In genomic region chr9:82147798-82148440, GRCh38 we compare ENCODE assay signal across 19 cellular contexts.
"Had no signal": no experiment of that assay in that cellular context is flagged by ENCODE, and none has a peak within 500 bp of the region (broad histone marks: within the 10 kb centered on the region; RNA-seq: fewer than 3 reads in every experiment).

No MANE protein-coding gene starts in this region.

- ATAC-seq: activated CD8-positive, alpha-beta T cell treated with anti-CD3 and anti-CD28 coated beads for 36 hours; stimulated activated naive B cell treated with anti-CD40 and anti-IgM and Interleukin-4, amounts not matched to agents 10 μg/mL and 1 μg/mL and 100 μg/mL, for 72 hours; WTC11 had no signal

- H3K27ac ChIP-seq: esophagus muscularis mucosa, heart left ventricle, neural progenitor cell, pancreas, tibial nerve, uterus had no signal

- H3K27me3 ChIP-seq: brain microvascular endothelial cell, esophagus muscularis mucosa, heart left ventricle, neural progenitor cell, pancreas, tibial nerve, uterus had no signal

- H3K4me1 ChIP-seq: neural progenitor cell had no signal

- H3K4me2 ChIP-seq: neural progenitor cell had no signal

- H3K9me3 ChIP-seq: esophagus muscularis mucosa, heart left ventricle, pancreas, tibial nerve, uterus had no signal

- H3K36me3 ChIP-seq: brain microvascular endothelial cell, esophagus muscularis mucosa, heart left ventricle, neural progenitor cell, pancreas, tibial nerve, uterus had no signal

- DNase-seq: activated CD4-positive, alpha-beta T cell treated with anti-CD3 and anti-CD28 coated beads for 4 hours; activated CD8-positive, alpha-beta T cell treated with anti-CD3 and anti-CD28 coated beads for 36 hours; activated gamma-delta T cell; activated naive CD8-positive, alpha-beta T cell treated with anti-CD3 and anti-CD28 coated beads for 36 hours; activated T-cell treated with anti-CD3 and anti-CD28 coated beads, Interleukin-2, amount 50 U/mL, for 48 hours; cortex of kidney; effector CD4-positive, alpha-beta T cell; foreskin melanocyte; heart left ventricle; pancreas; stimulated activated CD4-positive, alpha-beta T cell treated with anti-CD3 and anti-CD28 coated beads, Interleukin-4, amount 100 ng/mL, for 1 hour; stimulated activated naive B cell treated with anti-CD40 and anti-IgM and Interleukin-4, amounts not matched to agents 10 μg/mL and 1 μg/mL and 100 μg/mL, for 72 hours; uterus had no signal

- H3K4me3 ChIP-seq: esophagus muscularis mucosa, heart left ventricle, lung, neural progenitor cell, pancreas, tibial nerve, uterus had no signal

- H2AFZ ChIP-seq: neural progenitor cell had no signal

- H3K9ac ChIP-seq: neural progenitor cell had no signal
